11 cellular contexts compared by ENCODE assay signal in the genomic region with DNA sequence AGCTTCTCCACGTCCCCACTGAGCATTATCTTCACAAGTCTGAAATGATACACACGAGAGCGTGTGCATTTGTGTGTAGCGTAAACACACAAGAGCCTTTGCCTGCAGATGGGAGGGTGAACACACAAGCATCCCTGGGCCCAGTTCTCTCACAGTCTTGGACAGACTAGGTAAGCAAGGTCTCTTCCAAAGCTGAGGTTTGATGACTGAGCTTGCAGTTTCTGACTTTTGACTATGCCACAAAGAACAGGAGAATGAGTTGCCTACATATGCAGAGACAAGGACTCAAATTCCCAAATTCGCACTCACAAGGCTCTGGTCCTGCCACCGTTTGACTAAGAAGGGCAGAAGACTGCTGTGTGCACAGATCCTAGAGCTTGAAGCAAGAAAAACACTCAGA. TPM values are rescaled to one million over a fixed set of nuclear protein-coding genes. Genes with fewer than 3 reads are reported as not detected.
DNase-seq lines count a peak whose midpoint lies in the region; ATAC-seq, FAIRE-seq and TF ChIP-seq lines count a peak whose summit lies in the region.
"Had no signal": no experiment of that assay in that cellular context is flagged by ENCODE, and none has a peak within 500 bp of the region (broad histone marks: within the 10 kb centered on the region; RNA-seq: fewer than 3 reads in every experiment).

No MANE protein-coding gene starts in this region.

- H3K27me3 ChIP-seq in heart right ventricle (no peaks in the 10 kb centered on the region), endodermal cell (ENCODE audit: control insufficient read depth, insufficient read depth, low read length, poor library complexity, severe bottlenecking) (no peaks in the 10 kb centered on the region)

- TF ChIP-seq CTCF in heart right ventricle (IDR thresholded peaks at IDR 0.05) (no peak), endodermal cell (conservative IDR thresholded peaks at IDR 0.05) (no peak)

- peak overlapping the region; percentile 14 for H3K27ac Mint-ChIP-seq in endodermal cell
- H3K27ac Mint-ChIP-seq: HFFc6 had no signal

- WGBS in heart right ventricle, 2 donors: 83 to 85% methylated on average over 6 of the region's 6 CpGs
- 94 to 98% methylated on average over 6 of the region's 6 CpGs for WGBS in endodermal cell (ENCODE audit: insufficient coverage in 1 of 2, insufficient read length in 1 of 2), 2 experiments

- FAIRE-seq in H54 (lab: Jason Lieb, UNC): no peak

- H3K36me3 ChIP-seq in heart right ventricle (peaks cover 0 to 27% (median 0%) of the 10 kb centered on the region in 9 donors), endodermal cell (ENCODE audit: control insufficient read depth, insufficient read depth, low read length) (peaks cover 15% of the 10 kb centered on the region)

- intact Hi-C loops in heart right ventricle (cut with DNase I): loop anchor here in 2 of 10 donors (10.0 kb wide), 1 partner anchor 46 kb away; no protein-coding TSS in a partner anchor
- intact Hi-C loops in cardiac septum (cut with DNase I): loop anchor here (5.0 to 10.0 kb wide), 2 partner anchors 41 to 46 kb away; no protein-coding TSS in a partner anchor

- peaks cover 3% of the 10 kb centered on the region for H3K36me3 Mint-ChIP-seq in endodermal cell (ENCODE audit: low read depth)

- TF ChIP-seq POLR2A in H54 (IDR thresholded peaks at IDR 0.05; ENCODE audit: low read depth, low read length): no peak

- H3K27me3 Mint-ChIP-seq in endodermal cell (ENCODE audit: insufficient read depth): no peaks in the 10 kb centered on the region

- H3K9me3 Mint-ChIP-seq in endodermal cell: no peaks in the 10 kb centered on the region
- H3K9me3 Mint-ChIP-seq: HFFc6 had no signal

- peaks cover 12% of the 10 kb centered on the region for H3K4me1 Mint-ChIP-seq in endodermal cell

- no peak for ATAC-seq in heart right ventricle
- peak; percentile 19 for ATAC-seq in HG03280 (IDR thresholded peaks at IDR 0.05; ENCODE audit: unreplicated experiment)
- no peak for ATAC-seq in HG03378 (IDR thresholded peaks at IDR 0.05; ENCODE audit: unreplicated experiment)

- H3K4me3 Mint-ChIP-seq in endodermal cell: no peak overlapping the region
- H3K4me3 Mint-ChIP-seq: HFFc6 had no signal

- no peak overlapping the region for H3K9ac ChIP-seq in endodermal cell (ENCODE audit: extremely low read depth, low read length, poor library complexity, severe bottlenecking)

- H3K4me1 ChIP-seq in heart right ventricle (peaks cover 27 to 100% (median 89%) of the 10 kb centered on the region in 9 donors), endodermal cell (ENCODE audit: control insufficient read depth, insufficient read depth, low read length) (peaks cover 3% of the 10 kb centered on the region)

- no peaks in the 10 kb centered on the region for H3K9me3 ChIP-seq in heart right ventricle
- H3K9me3 ChIP-seq in endodermal cell (ENCODE audit: control insufficient read depth, low read length): no peaks in the 10 kb centered on the region

- DNase-seq in heart right ventricle (no peak), cardiac septum (ENCODE audit: low spot score) (no peak), endodermal cell (no peak), RKO (ENCODE audit: low spot score) (no peak), NCI-H2171 (lab: John Stamatoyannopoulos, UW) (no peak), H54 (ENCODE audit: insufficient read length, low spot score) (no peak)
- DNase-seq: C1 segment of cervical spinal cord, HFFc6, NCI-H510A treated with DMSO at 0.1 percent for 48 hours had no signal

- H3K27ac ChIP-seq in heart right ventricle: peak overlapping the region in 9 of 10 donors; percentile 18 to 87 (median 76)
- H3K27ac ChIP-seq in endodermal cell (ENCODE audit: low read depth, low read length): no peak overlapping the region

- H3K4me3 ChIP-seq in heart right ventricle (no peak overlapping the region), endodermal cell (ENCODE audit: low read length) (no peak overlapping the region)

RNA-seq across cellular contexts. Expression of gene FAM53B, which starts 55.8 kb away (rescaled TPM):
- total RNA-seq in heart right ventricle: 10 to 100 TPM; 19.0 to 42.9 (median 31.3) TPM
- polyA plus RNA-seq in heart right ventricle: 10 to 100 TPM; 11.6 to 25.5 TPM
- 18.5 TPM for total RNA-seq in cardiac septum
- total RNA-seq in endodermal cell: 10 to 100 TPM; 19.3 to 22.6 TPM
- 21.4 TPM for polyA plus RNA-seq in endodermal cell (2013, experiment 1 of 2)
- polyA plus RNA-seq in endodermal cell (2013, experiment 2 of 2): 20.2 TPM
